9 cellular contexts compared by ENCODE assay signal in genomic region chr15:48643776-48644497, GRCh38. TPM values are rescaled to one million over a fixed set of nuclear protein-coding genes. Genes with fewer than 3 reads are reported as not detected.
DNase-seq lines count a peak whose midpoint lies in the region; FAIRE-seq and TF ChIP-seq lines count a peak whose summit lies in the region.
"Had no signal": no experiment of that assay in that cellular context is flagged by ENCODE, and none has a peak within 500 bp of the region (broad histone marks: within the 10 kb centered on the region; RNA-seq: fewer than 3 reads in every experiment).

No MANE protein-coding gene starts in this region.

- H3K9me3 Mint-ChIP-seq in neural crest cell: no peaks in the 10 kb centered on the region

- peak overlapping the region; percentile 98 for H3K4me2 ChIP-seq in endothelial cell of umbilical vein (ENCODE audit: insufficient read depth, low read length)

- intact Hi-C loops in endothelial cell of umbilical vein (cut with micrococcal nuclease): loop anchor here (1.0 to 10.0 kb wide), 7 partner anchors 51 to 211 kb away; no protein-coding TSS in a partner anchor

- H2AFZ ChIP-seq in endothelial cell of umbilical vein (ENCODE audit: low read depth, low read length): peak overlapping the region; percentile 93

- H3K4me1 ChIP-seq in endothelial cell of umbilical vein (ENCODE audit: control insufficient read depth, extremely low read depth, insufficient read depth, low read length): peaks cover 34% of the 10 kb centered on the region

- peaks cover 13% of the 10 kb centered on the region for H3K79me2 ChIP-seq in endothelial cell of umbilical vein (ENCODE audit: control insufficient read depth, insufficient read depth, low read length)

- peaks cover 12% of the 10 kb centered on the region for H3K27me3 Mint-ChIP-seq in neural crest cell (ENCODE audit: low read depth)

- peak overlapping the region; percentile 86 for H3K9ac ChIP-seq in endothelial cell of umbilical vein (replicated peaks; ENCODE audit: extremely low read depth, insufficient read depth, low read length)

- no peak overlapping the region for H3K27ac Mint-ChIP-seq in neural crest cell (ENCODE audit: unreplicated experiment)

- CTCF ChIA-PET in AG04449 (lab: Yijun Ruan, JAX) (interaction anchor here (1.5 kb wide), 1 partner anchor 158 kb away, joined by 5 read pairs; no protein-coding TSS in a partner anchor), endothelial cell of umbilical vein (lab: Charles Lee) (interaction anchor here (1.6 to 1.7 kb wide), 2 partner anchors 157 to 286 kb away, joined by 7 to 11 read pairs; no protein-coding TSS in a partner anchor)

- no peak for TF ChIP-seq CTCF in AG04449 (IDR thresholded peaks at IDR 0.05; ENCODE audit: insufficient read depth, low read length, missing control alignments)
- no peak for TF ChIP-seq CTCF in endothelial cell of umbilical vein (IDR thresholded peaks at IDR 0.05; ENCODE audit: extremely low read depth in 1 of 2, insufficient read depth in 1 of 2, low read depth in 1 of 2, low read length in 2 of 2)
- TF ChIP-seq CTCF in neural crest cell (conservative IDR thresholded peaks at IDR 0.05): no peak

- no peaks in the 10 kb centered on the region for H3K9me3 ChIP-seq in endothelial cell of umbilical vein (replicated peaks; ENCODE audit: control insufficient read depth, insufficient read depth, low read length)

- no peaks in the 10 kb centered on the region for H3K9me1 ChIP-seq in endothelial cell of umbilical vein (replicated peaks; ENCODE audit: control insufficient read depth, extremely low read depth, insufficient read depth, low read length)

- H4K20me1 ChIP-seq in endothelial cell of umbilical vein (replicated peaks; ENCODE audit: control insufficient read depth, extremely low read depth, insufficient read depth, low read length): no peaks in the 10 kb centered on the region

- H3K36me3 Mint-ChIP-seq in neural crest cell (ENCODE audit: low read depth): no peaks in the 10 kb centered on the region

- H3K4me3 ChIP-seq in AG04449 (ENCODE audit: low read depth, low read length): peak overlapping the region; percentile 88
- H3K4me3 ChIP-seq in Jurkat, Clone E6-1 (ENCODE audit: low read length): peak overlapping the region; percentile 58
- peak overlapping the region; percentile 50 to 92 (median 77) for H3K4me3 ChIP-seq in endothelial cell of umbilical vein (replicated peaks in 1 of 3; ENCODE audit: insufficient read depth in 1 of 3, low read depth in 1 of 3, low read length in 3 of 3)

- H3K27ac ChIP-seq in endothelial cell of umbilical vein (ENCODE audit: insufficient read depth, low read depth, low read length): peak overlapping the region; percentile 70

- H3K4me1 Mint-ChIP-seq in neural crest cell: peaks cover 31% of the 10 kb centered on the region

- H3K27me3 ChIP-seq in endothelial cell of umbilical vein (ENCODE audit: control insufficient read depth in 2 of 2, insufficient read depth in 2 of 2, low read length in 2 of 2): no peaks in the 10 kb centered on the region

- POLR2A ChIA-PET in AG04449 (lab: Yijun Ruan, JAX): interaction anchor here (0.6 to 2.1 kb wide), 5 partner anchors 14 to 162 kb away, joined by 3 to 6 read pairs (median 5); no protein-coding TSS in a partner anchor
- POLR2A ChIA-PET in endothelial cell of umbilical vein (lab: Charles Lee): no interaction called here

- no peak for TF ChIP-seq POLR2A in endothelial cell of umbilical vein (IDR thresholded peaks at IDR 0.05; ENCODE audit: low read depth, low read length)

- dilution Hi-C loops in endothelial cell of umbilical vein (cut with MboI; ENCODE audit: extremely low pct_ligation_motif_present, low sequenced_read_pairs): no loop called here

- H3K36me3 ChIP-seq in endothelial cell of umbilical vein (ENCODE audit: control insufficient read depth in 2 of 2, extremely low read depth in 1 of 2, insufficient read depth in 2 of 2, low read length in 2 of 2): no peaks in the 10 kb centered on the region

- DNase-seq in AG04449 (ENCODE audit: low read depth, low spot score) (no peak), endothelial cell of umbilical vein (ENCODE audit: low read depth, low spot score) (peak; percentile 48), neural crest cell (ENCODE audit: low read depth, low spot score) (no peak), hepatic stellate cell (ENCODE audit: low spot score) (no peak), kidney glomerular epithelial cell (lab: John Stamatoyannopoulos, UW) (no peak), MV-4-11 (lab: John Stamatoyannopoulos, UW) (no peak)
- no peak for DNase-seq in Jurkat, Clone E6-1 (ENCODE audit: low read depth, low spot score)
- no peak for DNase-seq in activated CD8-positive, alpha-beta memory T cell treated with anti-CD3 and anti-CD28 coated beads for 24 hours
- DNase-seq: DMS79 treated with DMSO at 0.1 percent for 48 hours had no signal

- BruUV-seq in endothelial cell of umbilical vein (replicated peaks; lab: Mats Ljungman, UMichigan): no TSS peak

- H3K4me3 Mint-ChIP-seq in neural crest cell: peak overlapping the region; percentile 87

- peak; percentile 72 for FAIRE-seq in endothelial cell of umbilical vein (lab: Jason Lieb, UNC)

TF ChIP-seq in endothelial cell of umbilical vein, 7 proteins besides CTCF, POLR2A, EP300 and RAD21:
- TF ChIP-seq POLR2AphosphoS5 (IDR thresholded peaks at IDR 0.05; ENCODE audit: insufficient read depth, low read depth, low read length) (no peak), JUN (IDR thresholded peaks at IDR 0.05; ENCODE audit: borderline replicate concordance, insufficient read depth, insufficient read length, low read depth) (no peak), GATA2 (IDR thresholded peaks at IDR 0.05; ENCODE audit: insufficient read depth, insufficient read length, low read depth, low read length) (no peak), EZH2 (IDR thresholded peaks at IDR 0.05; ENCODE audit: borderline replicate concordance, low read depth, low read length, severe bottlenecking) (no peak), FOS (IDR thresholded peaks at IDR 0.05; ENCODE audit: borderline replicate concordance, insufficient read depth, low read length) (no peak), MYC (IDR thresholded peaks at IDR 0.05; ENCODE audit: low read depth, low read length) (no peak)
- TF ChIP-seq, protein P1, sequence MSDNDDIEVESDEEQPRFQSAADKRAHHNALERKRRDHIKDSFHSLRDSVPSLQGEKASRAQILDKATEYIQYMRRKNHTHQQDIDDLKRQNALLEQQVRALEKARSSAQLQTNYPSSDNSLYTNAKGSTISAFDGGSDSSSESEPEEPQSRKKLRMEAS (IDR thresholded peaks at IDR 0.05; ENCODE audit: insufficient read depth, insufficient read length): no peak

RNA-seq across cellular contexts. Expression of gene FBN1, which starts 1.6 kb away (rescaled TPM):
- 2.3 TPM for polyA plus RNA-seq in Jurkat, Clone E6-1 (2012; ENCODE audit: insufficient read depth, insufficient read length)
- total RNA-seq in endothelial cell of umbilical vein: 88.1 and 111 TPM in 2 replicates
- 102 and 107 TPM in 2 replicates for polyA plus RNA-seq in endothelial cell of umbilical vein
- polyA plus RNA-seq in endothelial cell of umbilical vein (2011; cell fraction: cytosol; rRNA removed): 98.4 and 101 TPM in 2 replicates
- 171 and 201 TPM in 2 replicates for polyA plus RNA-seq in endothelial cell of umbilical vein (2011; cell fraction: nucleus; rRNA removed)
- 87.6 and 98.0 TPM in 2 replicates for polyA plus RNA-seq in endothelial cell of umbilical vein (2012)
- 326 and 432 TPM in 2 replicates for polyA minus RNA-seq in endothelial cell of umbilical vein
- polyA minus RNA-seq in endothelial cell of umbilical vein (2011; cell fraction: cytosol; rRNA and poly(A)+ RNA removed): 3.3 TPM
- polyA minus RNA-seq in endothelial cell of umbilical vein (2011; cell fraction: nucleus; rRNA and poly(A)+ RNA removed): 180 and 222 TPM in 2 replicates
- 22.1 and 24.3 TPM in 2 replicates for total RNA-seq in neural crest cell
